8 cellular contexts compared by ENCODE assay signal in the genomic region with DNA sequence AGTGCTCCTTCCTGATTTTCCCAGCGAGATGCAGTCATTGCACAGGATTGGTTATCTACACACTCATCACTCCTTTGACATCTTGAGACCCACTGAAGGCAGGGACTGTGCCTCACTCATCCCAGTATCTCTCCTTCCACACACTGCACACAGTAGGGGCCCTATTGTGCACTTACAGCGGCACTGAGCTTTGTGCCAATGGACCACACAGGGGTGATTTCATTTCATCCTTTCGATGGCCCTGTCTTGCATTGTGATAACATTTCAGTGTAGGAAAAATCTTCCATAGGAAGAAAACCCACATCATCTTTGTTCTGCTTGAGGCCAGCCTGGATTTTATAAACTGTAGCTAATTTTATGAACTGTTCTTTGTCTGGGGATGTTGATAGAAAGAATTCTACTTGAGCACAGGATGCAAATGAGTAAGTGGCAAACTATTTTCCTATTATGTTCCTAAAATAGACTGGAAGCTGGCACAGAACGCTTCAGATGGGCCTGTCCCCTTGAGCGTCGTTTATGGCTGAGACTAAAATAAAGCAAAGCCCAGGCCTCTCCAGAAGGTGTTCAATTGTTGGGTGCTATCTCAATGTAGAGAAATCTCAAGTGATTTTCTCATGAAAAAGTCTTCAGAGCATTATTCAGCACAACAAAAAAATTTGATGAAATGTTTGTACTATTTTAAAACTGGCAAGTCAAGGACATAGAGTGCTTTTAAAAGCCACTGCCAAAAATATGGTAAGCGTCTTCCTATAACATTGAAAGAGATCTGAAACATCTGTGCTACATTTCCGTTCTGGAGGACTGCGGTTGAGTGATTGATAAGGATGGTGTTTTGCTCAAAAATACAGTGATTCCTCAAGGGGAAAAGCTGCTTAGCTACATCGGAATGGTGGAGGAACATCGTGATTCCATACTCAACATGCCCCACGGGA. TPM values are rescaled to one million over a fixed set of nuclear protein-coding genes. Genes with fewer than 3 reads are reported as not detected.
A peak's percentile ranks its signal among the peaks of the same experiment; 100 is the strongest.
DNase-seq lines count a peak whose midpoint lies in the region; ATAC-seq lines count a peak whose summit lies in the region.

No MANE protein-coding gene starts in this region.

- H3K36me3 Mint-ChIP-seq in activated T-helper 1 cell treated with anti-CD3 and anti-CD28 coated beads, Interleukin-12 subunit alpha, Interleukin-12 subunit beta, Interleukin-2, Interleukin-4 antibody, amounts not matched to agents 30 ng/mL and 10 ng/mL and 1 ng/mL, durations not matched to agents 14 hours and 24 hours and 36 hours (ENCODE audit: low read depth): no peaks in the 10 kb centered on the region
- no peaks in the 10 kb centered on the region for H3K36me3 Mint-ChIP-seq in stimulated activated effector memory CD8-positive, alpha-beta T cell treated with anti-CD3 and anti-CD28 coated beads, Interleukin-12 subunit alpha, Interleukin-12 subunit beta, amount 100 ng/mL, for 72 hours

- peaks cover 22% of the 10 kb centered on the region for H3K4me1 Mint-ChIP-seq in activated T-helper 1 cell treated with anti-CD3 and anti-CD28 coated beads, Interleukin-12 subunit alpha, Interleukin-12 subunit beta, Interleukin-2, Interleukin-4 antibody, amounts not matched to agents 30 ng/mL and 10 ng/mL and 1 ng/mL, durations not matched to agents 14 hours and 24 hours and 36 hours (ENCODE audit: low read depth)
- H3K4me1 Mint-ChIP-seq in stimulated activated effector memory CD8-positive, alpha-beta T cell treated with anti-CD3 and anti-CD28 coated beads, Interleukin-12 subunit alpha, Interleukin-12 subunit beta, amount 100 ng/mL, for 72 hours: no peaks in the 10 kb centered on the region

- no peak overlapping the region for H3K27ac Mint-ChIP-seq in activated T-helper 1 cell treated with anti-CD3 and anti-CD28 coated beads, Interleukin-12 subunit alpha, Interleukin-12 subunit beta, Interleukin-2, Interleukin-4 antibody, amounts not matched to agents 30 ng/mL and 10 ng/mL and 1 ng/mL, durations not matched to agents 14 hours and 24 hours and 36 hours
- H3K27ac Mint-ChIP-seq in stimulated activated effector memory CD8-positive, alpha-beta T cell treated with anti-CD3 and anti-CD28 coated beads, Interleukin-12 subunit alpha, Interleukin-12 subunit beta, amount 100 ng/mL, for 72 hours: peak overlapping the region; percentile 50

- H3K9me3 Mint-ChIP-seq in activated T-helper 1 cell treated with anti-CD3 and anti-CD28 coated beads, Interleukin-12 subunit alpha, Interleukin-12 subunit beta, Interleukin-2, Interleukin-4 antibody, amounts not matched to agents 30 ng/mL and 10 ng/mL and 1 ng/mL, durations not matched to agents 14 hours and 24 hours and 36 hours: no peaks in the 10 kb centered on the region
- no peaks in the 10 kb centered on the region for H3K9me3 Mint-ChIP-seq in stimulated activated effector memory CD8-positive, alpha-beta T cell treated with anti-CD3 and anti-CD28 coated beads, Interleukin-12 subunit alpha, Interleukin-12 subunit beta, amount 100 ng/mL, for 72 hours

- ATAC-seq in left ventricle myocardium superior (peak; percentile 90), HG03045 (IDR thresholded peaks at IDR 0.05; ENCODE audit: unreplicated experiment) (no peak)
- ATAC-seq in stimulated activated effector memory CD8-positive, alpha-beta T cell treated with anti-CD3 and anti-CD28 coated beads, Interleukin-12 subunit alpha, Interleukin-12 subunit beta, amount 100 ng/mL, for 72 hours: no peak

- DNase-seq in HCEC 1CT (peak; percentile 88), left ventricle myocardium superior (no peak), glomerular visceral epithelial cell (ENCODE audit: extremely low spot score) (no peak), cortex of kidney (lab: John Stamatoyannopoulos, UW) (no peak), NCI-H1694 (lab: John Stamatoyannopoulos, UW) (no peak)
- no peak for DNase-seq in activated T-helper 1 cell treated with anti-CD3 and anti-CD28 coated beads, Interleukin-12 subunit alpha, Interleukin-12 subunit beta, Interleukin-2, Interleukin-4 antibody, amounts not matched to agents 30 ng/mL and 10 ng/mL and 1 ng/mL, durations not matched to agents 14 hours and 24 hours and 36 hours (ENCODE audit: low spot score)
- DNase-seq in stimulated activated effector memory CD8-positive, alpha-beta T cell treated with anti-CD3 and anti-CD28 coated beads, Interleukin-12 subunit alpha, Interleukin-12 subunit beta, amount 100 ng/mL, for 72 hours (ENCODE audit: low spot score in 2 of 2): no peak

- H3K4me3 Mint-ChIP-seq in activated T-helper 1 cell treated with anti-CD3 and anti-CD28 coated beads, Interleukin-12 subunit alpha, Interleukin-12 subunit beta, Interleukin-2, Interleukin-4 antibody, amounts not matched to agents 30 ng/mL and 10 ng/mL and 1 ng/mL, durations not matched to agents 14 hours and 24 hours and 36 hours: peak overlapping the region; percentile 25
- H3K4me3 Mint-ChIP-seq in stimulated activated effector memory CD8-positive, alpha-beta T cell treated with anti-CD3 and anti-CD28 coated beads, Interleukin-12 subunit alpha, Interleukin-12 subunit beta, amount 100 ng/mL, for 72 hours: no peak overlapping the region

- intact Hi-C loops in activated T-helper 1 cell treated with anti-CD3 and anti-CD28 coated beads, Interleukin-12 subunit alpha, Interleukin-12 subunit beta, Interleukin-2, Interleukin-4 antibody, amounts not matched to agents 30 ng/mL and 10 ng/mL and 1 ng/mL, durations not matched to agents 14 hours and 24 hours and 36 hours (cut with micrococcal nuclease): no loop called here
- intact Hi-C loops in left ventricle myocardium superior (cut with micrococcal nuclease): no loop called here

- peaks cover 7% of the 10 kb centered on the region for H3K27me3 Mint-ChIP-seq in activated T-helper 1 cell treated with anti-CD3 and anti-CD28 coated beads, Interleukin-12 subunit alpha, Interleukin-12 subunit beta, Interleukin-2, Interleukin-4 antibody, amounts not matched to agents 30 ng/mL and 10 ng/mL and 1 ng/mL, durations not matched to agents 14 hours and 24 hours and 36 hours (ENCODE audit: insufficient read depth)

RNA-seq across cellular contexts. Expression of gene LRRFIP1, which starts 10.7 kb away (rescaled TPM):
- 212 and 226 TPM in 2 replicates for total RNA-seq in activated T-helper 1 cell treated with anti-CD3 and anti-CD28 coated beads, Interleukin-12 subunit alpha, Interleukin-12 subunit beta, Interleukin-2, Interleukin-4 antibody, amounts not matched to agents 30 ng/mL and 10 ng/mL and 1 ng/mL, durations not matched to agents 14 hours and 24 hours and 36 hours
- total RNA-seq in left ventricle myocardium superior: 101 TPM

RNA-seq across cellular contexts. Expression of gene RAB17, which starts 26.1 kb away (rescaled TPM):
- not detected in 2 replicates for total RNA-seq in activated T-helper 1 cell treated with anti-CD3 and anti-CD28 coated beads, Interleukin-12 subunit alpha, Interleukin-12 subunit beta, Interleukin-2, Interleukin-4 antibody, amounts not matched to agents 30 ng/mL and 10 ng/mL and 1 ng/mL, durations not matched to agents 14 hours and 24 hours and 36 hours
- total RNA-seq in left ventricle myocardium superior: 3.2 TPM

RNA-seq across cellular contexts. Expression of gene PRLH, which starts 50.3 kb away (rescaled TPM):
- total RNA-seq in activated T-helper 1 cell treated with anti-CD3 and anti-CD28 coated beads, Interleukin-12 subunit alpha, Interleukin-12 subunit beta, Interleukin-2, Interleukin-4 antibody, amounts not matched to agents 30 ng/mL and 10 ng/mL and 1 ng/mL, durations not matched to agents 14 hours and 24 hours and 36 hours: not detected in 2 replicates
- total RNA-seq in left ventricle myocardium superior: not detected
